22 cellular contexts compared by ENCODE assay signal in genomic region chr2:241776336-241777166, GRCh38. TPM values are rescaled to one million over a fixed set of nuclear protein-coding genes. Genes with fewer than 3 reads are reported as not detected.
DNase-seq lines count a peak whose midpoint lies in the region; ATAC-seq, FAIRE-seq and TF ChIP-seq lines count a peak whose summit lies in the region.
"Had no signal": no experiment of that assay in that cellular context is flagged by ENCODE, and none has a peak within 500 bp of the region (broad histone marks: within the 10 kb centered on the region; RNA-seq: fewer than 3 reads in every experiment).

GAL3ST2 (plus strand) TSS chr2:241776822; CDS start chr2:241776956, 134 bp downstream.

- TF ChIP-seq EP300 in ovary (IDR thresholded peaks at IDR 0.05), result no peak

- no peak for FAIRE-seq in GM19239 (lab: Jason Lieb, UNC)
- FAIRE-seq: keratinocyte had no signal

- H3K27ac ChIP-seq in ovary, result no peak within 1 kb of the TSS
- H3K27ac ChIP-seq: thyroid gland had no signal

- intact Hi-C loops in ovary (cut with DNase I), result no loop called here

- H3K4me3 ChIP-seq in ovary, result peak within 1 kb of the TSS; percentile 9
- H3K4me3 ChIP-seq: GM23338, thyroid gland had no signal

- no peak for TF ChIP-seq CTCF in ovary (IDR thresholded peaks at IDR 0.05)

- H3K36me3 ChIP-seq in ovary, result no peaks in the 10 kb centered on the region
- H3K36me3 ChIP-seq: thyroid gland had no signal

- TF ChIP-seq POLR2A in ovary (IDR thresholded peaks at IDR 0.05) (no peak), GM18505 (IDR thresholded peaks at IDR 0.05; ENCODE audit: borderline replicate concordance, extremely low read depth, insufficient read depth, insufficient read length) (no peak)

- DNase-seq in activated CD4-positive, CD25-positive, alpha-beta regulatory T cell treated with anti-CD3 and anti-CD28 coated beads, Interleukin-2, amount 50 U/mL, for 72 hours, result peak; percentile 23
- DNase-seq in GM19239 (ENCODE audit: insufficient read length, low spot score), result peak; percentile 5
- no peak for DNase-seq in ovary
- no peak for DNase-seq in KG1 (lab: John Stamatoyannopoulos, UW)
- DNase-seq: activated CD4-positive, CD25-positive, alpha-beta regulatory T cell; activated naive CD4-positive, alpha-beta T cell; anterior cingulate cortex; DMS153; effector memory CD4-positive, alpha-beta T cell; NCI-H2081; OCI-M1; retina; thyroid gland had no signal

- H3K27me3 ChIP-seq in ovary, result no peaks in the 10 kb centered on the region
- H3K27me3 ChIP-seq: thyroid gland had no signal

- no peak for ATAC-seq in activated CD4-positive, CD25-positive, alpha-beta regulatory T cell treated with anti-CD3 and anti-CD28 coated beads, Interleukin-2, amount 50 U/mL, for 24 hours
- peak; percentile 43 for ATAC-seq in esophagus mucosa
- no peak for ATAC-seq in HG03135 (IDR thresholded peaks at IDR 0.05; ENCODE audit: unreplicated experiment)
- no peak for ATAC-seq in GM18505 (IDR thresholded peaks at IDR 0.05; ENCODE audit: unreplicated experiment)
- ATAC-seq: stimulated activated memory B cell treated with anti-CD40 and anti-IgM and Interleukin-4, amounts not matched to agents 10 μg/mL and 1 μg/mL and 100 μg/mL, for 72 hours had no signal

- WGBS in ovary, 3 donors, result 70 to 79% (median 78%) methylated on average over 27 of the region's 27 CpGs

- peaks cover 1% of the 10 kb centered on the region for H3K4me1 ChIP-seq in ovary (ENCODE audit: insufficient read depth)

- peaks cover 0 to 3% of the 10 kb centered on the region in 2 donors for H3K9me3 ChIP-seq in ovary
- H3K9me3 ChIP-seq: thyroid gland had no signal

RNA-seq across cellular contexts. Expression of gene GAL3ST2, which starts in this region (rescaled TPM):
- total RNA-seq in esophagus mucosa, result not detected
- 1 to 10 TPM in 1 of 7 donors, under 1 TPM in 4, not detected in 2; 0.27 to 4.3 (median 0.64) TPM for total RNA-seq in ovary
- under 1 TPM in 1 of 2 donors, not detected in 1; 0.05 TPM for polyA plus RNA-seq in ovary
- total RNA-seq: A172, thyroid gland had no signal
- polyA plus RNA-seq: keratinocyte, neural cell had no signal

Comparison
In these comparisons a context has a peak if more than half of its experiments do, and no peak if none do; other contexts are left out.
1. Peak in ATAC-seq in esophagus mucosa; RNA of the gene not detected or under 1 TPM.
2. DNase-seq: peak in activated CD4-positive, CD25-positive, alpha-beta regulatory T cell treated with anti-CD3 and anti-CD28 coated beads, Interleukin-2, amount 50 U/mL, for 72 hours (single experiment) and GM19239 (single experiment); none in ovary (0 of 5) and KG1 (single experiment).